2 cellular contexts compared by ENCODE assay signal in the genomic region with DNA sequence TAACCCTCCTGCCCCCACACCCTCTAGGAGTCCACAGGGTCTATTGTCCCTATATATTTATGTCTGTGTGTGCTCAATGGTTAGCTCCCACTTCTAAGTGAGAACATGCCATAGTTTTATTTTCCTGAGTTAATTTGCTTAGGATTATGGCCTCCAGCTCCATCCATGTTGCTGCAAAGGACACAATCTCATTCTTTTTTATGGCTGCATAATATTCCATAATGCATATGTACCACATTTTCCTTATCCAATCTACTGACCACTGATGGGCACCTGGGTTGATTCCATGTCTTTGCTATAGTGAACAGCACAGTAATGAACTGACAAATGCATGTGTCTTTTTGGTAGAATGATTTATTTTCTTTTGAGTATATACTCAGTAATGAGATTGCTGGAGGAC.
TF ChIP-seq lines count a peak whose summit lies in the region.

No MANE protein-coding gene starts in this region.

TF ChIP-seq in HEK293, 187 proteins besides CTCF, POLR2A, EP300 and RAD21:
- TF ChIP-seq ZNF146 (tag by site-specific recombination; IDR thresholded peaks at IDR 0.05) = peak; percentile 91
- no peak for TF ChIP-seq ZNF248 (tag by site-specific recombination; IDR thresholded peaks at IDR 0.05)
- TF ChIP-seq ZNF404 (tag by site-specific recombination; IDR thresholded peaks at IDR 0.05) = no peak
- TF ChIP-seq ZNF585B (tag by site-specific recombination; IDR thresholded peaks at IDR 0.05) = no peak
TF ChIP-seq in HEK293: peak in this region for 1.

TF ChIP-seq in K562, 482 proteins besides CTCF, POLR2A, EP300 and RAD21:
- TF ChIP-seq, protein P1, sequence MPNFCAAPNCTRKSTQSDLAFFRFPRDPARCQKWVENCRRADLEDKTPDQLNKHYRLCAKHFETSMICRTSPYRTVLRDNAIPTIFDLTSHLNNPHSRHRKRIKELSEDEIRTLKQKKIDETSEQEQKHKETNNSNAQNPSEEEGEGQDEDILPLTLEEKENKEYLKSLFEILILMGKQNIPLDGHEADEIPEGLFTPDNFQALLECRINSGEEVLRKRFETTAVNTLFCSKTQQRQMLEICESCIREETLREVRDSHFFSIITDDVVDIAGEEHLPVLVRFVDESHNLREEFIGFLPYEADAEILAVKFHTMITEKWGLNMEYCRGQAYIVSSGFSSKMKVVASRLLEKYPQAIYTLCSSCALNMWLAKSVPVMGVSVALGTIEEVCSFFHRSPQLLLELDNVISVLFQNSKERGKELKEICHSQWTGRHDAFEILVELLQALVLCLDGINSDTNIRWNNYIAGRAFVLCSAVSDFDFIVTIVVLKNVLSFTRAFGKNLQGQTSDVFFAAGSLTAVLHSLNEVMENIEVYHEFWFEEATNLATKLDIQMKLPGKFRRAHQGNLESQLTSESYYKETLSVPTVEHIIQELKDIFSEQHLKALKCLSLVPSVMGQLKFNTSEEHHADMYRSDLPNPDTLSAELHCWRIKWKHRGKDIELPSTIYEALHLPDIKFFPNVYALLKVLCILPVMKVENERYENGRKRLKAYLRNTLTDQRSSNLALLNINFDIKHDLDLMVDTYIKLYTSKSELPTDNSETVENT (CRISPR knock-in tag; IDR thresholded peaks at IDR 0.05) = no peak
- peak; percentile 24 for TF ChIP-seq RBM25 (IDR thresholded peaks at IDR 0.05; ENCODE audit: low read depth, low read length, severe bottlenecking)
- TF ChIP-seq ZNF146 (CRISPR knock-in tag; IDR thresholded peaks at IDR 0.05; ENCODE audit: unreplicated experiment) = peak; percentile 78
TF ChIP-seq in K562: peak in this region for 2.
